20 cellular contexts compared by ENCODE assay signal in genomic region chr1:167251482-167251881, GRCh38. TPM values are rescaled to one million over a fixed set of nuclear protein-coding genes. Genes with fewer than 3 reads are reported as not detected.
A peak's percentile ranks its signal among the peaks of the same experiment; 100 is the strongest.
DNase-seq lines count a peak whose midpoint lies in the region; TF ChIP-seq lines count a peak whose summit lies in the region.
"Had no signal": no experiment of that assay in that cellular context is flagged by ENCODE, and none has a peak within 500 bp of the region (broad histone marks: within the 10 kb centered on the region; RNA-seq: fewer than 3 reads in every experiment).

No MANE protein-coding gene starts in this region.

- no peaks in the 10 kb centered on the region for H3K9me3 Mint-ChIP-seq in type B pancreatic cell
- H3K9me3 Mint-ChIP-seq: CD4-positive, alpha-beta T cell; CD8-positive, alpha-beta T cell had no signal

- H3K36me3 ChIP-seq in hepatocyte (replicated peaks; ENCODE audit: insufficient read depth, low read depth) (no peaks in the 10 kb centered on the region), trophoblast cell (ENCODE audit: control insufficient read depth in 1 of 2, insufficient read depth in 2 of 2, low read length in 2 of 2) (no peaks in the 10 kb centered on the region)

- no peak overlapping the region for H2BK5ac ChIP-seq in trophoblast cell (ENCODE audit: low read depth, low read length, poor library complexity)

- H3K4ac ChIP-seq in trophoblast cell (ENCODE audit: low read depth, low read length), result no peak overlapping the region

- H3K14ac ChIP-seq in trophoblast cell (ENCODE audit: low read length), result no peak overlapping the region

- H3K4me2 ChIP-seq in hepatocyte, result no peak overlapping the region
- no peak overlapping the region for H3K4me2 ChIP-seq in trophoblast cell (ENCODE audit: low read length)
- H3K4me2 ChIP-seq: A549; BLaER1 treated with 17β-estradiol and CSF1 and Interleukin-3, amounts not matched to agents 10 nM and 100 nM had no signal

- no peaks in the 10 kb centered on the region for H3K9me3 ChIP-seq in hepatocyte (ENCODE audit: low read depth)
- H3K9me3 ChIP-seq in trophoblast cell (ENCODE audit: insufficient read depth, low read depth, low read length), result no peaks in the 10 kb centered on the region
- H3K9me3 ChIP-seq: A549; BLaER1 treated with 17β-estradiol and CSF1 and Interleukin-3, amounts not matched to agents 10 nM and 100 nM; Caco-2 had no signal

- H4K20me1 ChIP-seq in hepatocyte (ENCODE audit: insufficient read depth, poor library complexity, severe bottlenecking), result no peaks in the 10 kb centered on the region

- peak overlapping the region; percentile 86 for H3K27ac Mint-ChIP-seq in type B pancreatic cell
- H3K27ac Mint-ChIP-seq: B cell; CD4-positive, alpha-beta T cell; CD8-positive, alpha-beta T cell had no signal

- H3K4me3 ChIP-seq in epithelial cell of esophagus (ENCODE audit: low read length), result no peak overlapping the region
- no peak overlapping the region for H3K4me3 ChIP-seq in hepatocyte
- H3K4me3 ChIP-seq in trophoblast cell (ENCODE audit: low read depth, low read length), result no peak overlapping the region
- H3K4me3 ChIP-seq: A549; BLaER1 treated with 17β-estradiol and CSF1 and Interleukin-3, amounts not matched to agents 10 nM and 100 nM; GM12878 had no signal

- H4K91ac ChIP-seq in trophoblast cell (ENCODE audit: low read depth, low read length), result no peak overlapping the region

- H4K12ac ChIP-seq in trophoblast cell (ENCODE audit: low read depth, low read length), result no peak overlapping the region

- H2BK12ac ChIP-seq in trophoblast cell (ENCODE audit: low read length), result no peak overlapping the region

- TF ChIP-seq CTCF in epithelial cell of esophagus (IDR thresholded peaks at IDR 0.05; ENCODE audit: insufficient read depth, low read depth, low read length, missing control alignments) (no peak), hepatocyte (IDR thresholded peaks at IDR 0.05; ENCODE audit: poor library complexity) (no peak), type B pancreatic cell (conservative IDR thresholded peaks at IDR 0.05) (no peak)

- H3K4me1 ChIP-seq in hepatocyte (ENCODE audit: insufficient read depth) (peaks cover 5% of the 10 kb centered on the region), trophoblast cell (ENCODE audit: control insufficient read depth in 1 of 2, insufficient read depth in 2 of 2, low read length in 2 of 2) (peaks cover 4 to 9% of the 10 kb centered on the region in 2 experiments)

- H4K8ac ChIP-seq in trophoblast cell (ENCODE audit: low read depth, low read length), result no peak overlapping the region

- H3K27me3 ChIP-seq in hepatocyte (no peaks in the 10 kb centered on the region), trophoblast cell (ENCODE audit: insufficient read depth, low read length) (no peaks in the 10 kb centered on the region)
- H3K27me3 ChIP-seq: BLaER1 treated with 17β-estradiol and CSF1 and Interleukin-3, amounts not matched to agents 10 nM and 100 nM had no signal

- H3K23ac ChIP-seq in trophoblast cell (ENCODE audit: low read length), result no peak overlapping the region

- H2AK5ac ChIP-seq in trophoblast cell (ENCODE audit: low read length), result no peak overlapping the region

- H3K9ac ChIP-seq in trophoblast cell (ENCODE audit: low read length), result no peak overlapping the region
- H3K9ac ChIP-seq: BLaER1 treated with 17β-estradiol and CSF1 and Interleukin-3, amounts not matched to agents 10 nM and 100 nM had no signal

- H3K27me3 Mint-ChIP-seq in type B pancreatic cell, result no peaks in the 10 kb centered on the region
- H3K27me3 Mint-ChIP-seq: B cell; CD4-positive, alpha-beta T cell had no signal

- no peaks in the 10 kb centered on the region for H3K9me2 ChIP-seq in hepatocyte (replicated peaks; ENCODE audit: insufficient read depth)

- H2AFZ ChIP-seq in hepatocyte, result no peak overlapping the region
- no peak overlapping the region for H2AFZ ChIP-seq in trophoblast cell (ENCODE audit: insufficient read depth, low read length, poor library complexity)

- no peak overlapping the region for H3K18ac ChIP-seq in trophoblast cell (ENCODE audit: low read length)

- peaks cover 14% of the 10 kb centered on the region for H3K4me1 Mint-ChIP-seq in type B pancreatic cell (ENCODE audit: unreplicated experiment)

- no peak overlapping the region for H2BK120ac ChIP-seq in trophoblast cell (ENCODE audit: insufficient read depth, low read length, poor library complexity)

- H3K79me2 ChIP-seq in hepatocyte (peaks cover 80% of the 10 kb centered on the region), trophoblast cell (ENCODE audit: control insufficient read depth, insufficient read depth, low read length, poor library complexity) (no peaks in the 10 kb centered on the region)

- H3K79me1 ChIP-seq in trophoblast cell (ENCODE audit: low read length), result peaks cover 6% of the 10 kb centered on the region

- 85% methylated on average over 4 of the region's 4 CpGs for WGBS in hepatocyte (ENCODE audit: low lambda C conversion rate, missing lambda C conversion rate)
- WGBS in trophoblast cell (ENCODE audit: extremely low coverage, insufficient coverage, insufficient read length), result no CpG with 5 or more reads among the region's 4 CpGs

- DNase-seq in epithelial cell of esophagus (ENCODE audit: low read depth), result peak; percentile 46
- no peak for DNase-seq in hepatocyte (ENCODE audit: low spot score)
- DNase-seq in trophoblast cell, result peak; percentile 77 to 96
- DNase-seq in type B pancreatic cell (ENCODE audit: extremely low spot score, unreplicated experiment), result no peak
- no peak for DNase-seq in EL
- DNase-seq in activated CD4-positive, alpha-beta T cell treated with anti-CD3 and anti-CD28 coated beads, Interleukin-2, amount 50 U/mL, for 4 hours, result no peak
- DNase-seq in KG1 (lab: John Stamatoyannopoulos, UW), result no peak
- DNase-seq: AML-193; Caco-2; Calu3; CD4-positive, alpha-beta T cell; CD8-positive, alpha-beta T cell; DMS79 treated with DMSO at 0.1 percent for 48 hours; GDM1 had no signal

- peaks cover 3% of the 10 kb centered on the region for H3K36me3 Mint-ChIP-seq in type B pancreatic cell
- H3K36me3 Mint-ChIP-seq: CD8-positive, alpha-beta T cell had no signal

- H3K27ac ChIP-seq in hepatocyte (peak overlapping the region; percentile 28), trophoblast cell (ENCODE audit: low read depth, low read length) (no peak overlapping the region)
- H3K27ac ChIP-seq: 22Rv1; A549; BLaER1 treated with 17β-estradiol and CSF1 and Interleukin-3, amounts not matched to agents 10 nM and 100 nM; C4-2B had no signal

- H3K4me3 Mint-ChIP-seq in type B pancreatic cell, result peak overlapping the region; percentile 57
- H3K4me3 Mint-ChIP-seq: B cell; CD4-positive, alpha-beta T cell; CD8-positive, alpha-beta T cell had no signal

RNA-seq across cellular contexts. Expression of gene POU2F1, which starts 30.8 kb away (rescaled TPM):
- total RNA-seq in hepatocyte, result 11.9 and 14.5 TPM in 2 replicates
- 11.9 and 12.1 TPM in 2 replicates for polyA plus RNA-seq in hepatocyte
- polyA plus RNA-seq in trophoblast cell (2013), result 28.6 and 29.4 TPM in 2 replicates
- total RNA-seq in type B pancreatic cell (ENCODE audit: low replicate concordance), result 18.1 and 24.2 TPM in 2 replicates

Comparison
In these comparisons a context has a peak if more than half of its experiments do, and no peak if none do; other contexts are left out.
1. DNase-seq: peak in epithelial cell of esophagus (single experiment) and trophoblast cell (2 of 2); none in hepatocyte (single experiment), type B pancreatic cell (single experiment), EL (single experiment), activated CD4-positive, alpha-beta T cell treated with anti-CD3 and anti-CD28 coated beads, Interleukin-2, amount 50 U/mL, for 4 hours (0 of 2) and KG1 (single experiment).